16 cellular contexts compared by ENCODE assay signal in genomic region chr21:35904995-35905972, GRCh38.
DNase-seq lines count a peak whose midpoint lies in the region; ATAC-seq, FAIRE-seq and TF ChIP-seq lines count a peak whose summit lies in the region.
"Had no signal": no experiment of that assay in that cellular context is flagged by ENCODE, and none has a peak within 500 bp of the region (broad histone marks: within the 10 kb centered on the region; RNA-seq: fewer than 3 reads in every experiment).

No MANE protein-coding gene starts in this region.

- no peaks in the 10 kb centered on the region for H3K9me3 ChIP-seq in pancreas
- H3K9me3 ChIP-seq: stomach had no signal

- intact Hi-C loops in pancreas (cut with DNase I): no loop called here
- intact Hi-C loops in natural killer cell (cut with micrococcal nuclease): no loop called here

- no peak overlapping the region for H3K4me3 ChIP-seq in pancreas
- H3K4me3 ChIP-seq: stomach had no signal

- ATAC-seq in SK-N-SH treated with all-trans-retinoic acid at 6 μM for 48 hours: peak; percentile 74
- peak in 3 of 4 donors; percentile 31 to 72 (median 61) for ATAC-seq in pancreas
- ATAC-seq in GM18498 (IDR thresholded peaks at IDR 0.05; ENCODE audit: unreplicated experiment): no peak
- ATAC-seq in GM18907 (IDR thresholded peaks at IDR 0.05; ENCODE audit: unreplicated experiment): no peak
- ATAC-seq in natural killer cell: no peak
- ATAC-seq: naive thymus-derived CD4-positive, alpha-beta T cell; T-cell had no signal

- no peaks in the 10 kb centered on the region for H3K4me1 ChIP-seq in pancreas
- H3K4me1 ChIP-seq: stomach had no signal

- no peaks in the 10 kb centered on the region for H3K27me3 ChIP-seq in pancreas
- H3K27me3 ChIP-seq: stomach had no signal

- DNase-seq in AG08396 (ENCODE audit: low spot score) (peak; percentile 69), glomerular visceral epithelial cell (ENCODE audit: extremely low spot score) (peak; percentile 53), pancreas (no peak), GM19239 (ENCODE audit: insufficient read length, low spot score) (no peak), natural killer cell (no peak)
- DNase-seq: activated CD4-positive, alpha-beta memory T cell treated with anti-CD3 and anti-CD28 coated beads for 36 hours; activated naive CD8-positive, alpha-beta T cell treated with anti-CD3 and anti-CD28 coated beads for 36 hours; effector CD4-positive, alpha-beta T cell; naive thymus-derived CD4-positive, alpha-beta T cell; NCI-H187; stimulated activated CD4-positive, alpha-beta T cell treated with anti-CD3 and anti-CD28 coated beads, Interleukin-1b, Interleukin-23, amount 100 ng/mL, for 48 hours; stomach; T-cell had no signal

- H3K4me3 Mint-ChIP-seq in natural killer cell: no peak overlapping the region
- H3K4me3 Mint-ChIP-seq: activated CD4-positive, alpha-beta memory T cell treated with anti-CD3 and anti-CD28 coated beads for 36 hours; activated naive CD8-positive, alpha-beta T cell treated with anti-CD3 and anti-CD28 coated beads for 36 hours; naive thymus-derived CD4-positive, alpha-beta T cell; T-cell had no signal

- H3K9me3 Mint-ChIP-seq in natural killer cell: no peaks in the 10 kb centered on the region
- H3K9me3 Mint-ChIP-seq: activated CD4-positive, alpha-beta memory T cell treated with anti-CD3 and anti-CD28 coated beads for 36 hours; activated naive CD8-positive, alpha-beta T cell treated with anti-CD3 and anti-CD28 coated beads for 36 hours; T-cell had no signal

- H3K27me3 Mint-ChIP-seq in natural killer cell (ENCODE audit: low read depth in 2 of 2): peaks cover 14 to 32% of the 10 kb centered on the region in 2 donors
- H3K27me3 Mint-ChIP-seq: activated CD4-positive, alpha-beta memory T cell treated with anti-CD3 and anti-CD28 coated beads for 36 hours had no signal

- 74 to 79% methylated on average over 12 of the region's 12 CpGs for WGBS in pancreas, 2 donors

- H3K36me3 ChIP-seq in pancreas: no peaks in the 10 kb centered on the region
- H3K36me3 ChIP-seq: stomach had no signal

- no peak overlapping the region for H3K27ac ChIP-seq in pancreas
- H3K27ac ChIP-seq: stomach had no signal

- no peaks in the 10 kb centered on the region for H3K4me1 Mint-ChIP-seq in natural killer cell
- H3K4me1 Mint-ChIP-seq: activated naive CD8-positive, alpha-beta T cell treated with anti-CD3 and anti-CD28 coated beads for 36 hours; T-cell had no signal

- no peak for FAIRE-seq in pancreas (lab: Jason Lieb, UNC)
- FAIRE-seq in GM19239 (lab: Jason Lieb, UNC): no peak

- TF ChIP-seq CTCF in pancreas (IDR thresholded peaks at IDR 0.05): no peak
- no peak for TF ChIP-seq CTCF in natural killer cell (IDR thresholded peaks at IDR 0.05)

- no peak overlapping the region for H3K27ac Mint-ChIP-seq in natural killer cell
- H3K27ac Mint-ChIP-seq: activated CD4-positive, alpha-beta memory T cell treated with anti-CD3 and anti-CD28 coated beads for 36 hours; activated naive CD8-positive, alpha-beta T cell treated with anti-CD3 and anti-CD28 coated beads for 36 hours; naive thymus-derived CD4-positive, alpha-beta T cell; T-cell had no signal

- no peaks in the 10 kb centered on the region for H3K36me3 Mint-ChIP-seq in natural killer cell
- H3K36me3 Mint-ChIP-seq: activated CD4-positive, alpha-beta memory T cell treated with anti-CD3 and anti-CD28 coated beads for 36 hours; activated naive CD8-positive, alpha-beta T cell treated with anti-CD3 and anti-CD28 coated beads for 36 hours; naive thymus-derived CD4-positive, alpha-beta T cell; T-cell had no signal

TF ChIP-seq in SK-N-SH treated with all-trans-retinoic acid at 6 μM for 48 hours, 23 proteins besides CTCF, POLR2A, EP300 and RAD21:
- TF ChIP-seq ZFP30 (CRISPR knock-in tag; IDR thresholded peaks at IDR 0.05) (no peak), CSRNP3 (CRISPR knock-in tag; IDR thresholded peaks at IDR 0.05) (no peak), PPARA (CRISPR knock-in tag; IDR thresholded peaks at IDR 0.05; ENCODE audit: borderline replicate concordance) (no peak), ZC3H10 (CRISPR knock-in tag; IDR thresholded peaks at IDR 0.05) (no peak), ZNF8 (CRISPR knock-in tag; IDR thresholded peaks at IDR 0.05) (no peak), ZNF565 (CRISPR knock-in tag; conservative IDR thresholded peaks at IDR 0.05; ENCODE audit: low read depth) (no peak), POU6F1 (CRISPR knock-in tag; IDR thresholded peaks at IDR 0.05; ENCODE audit: borderline replicate concordance, low read depth) (no peak), BACH2 (CRISPR knock-in tag; IDR thresholded peaks at IDR 0.05; ENCODE audit: borderline replicate concordance) (no peak), TOX (CRISPR knock-in tag; IDR thresholded peaks at IDR 0.05; ENCODE audit: borderline replicate concordance) (no peak), OSR1 (CRISPR knock-in tag; IDR thresholded peaks at IDR 0.05) (no peak), GLIS3 (CRISPR knock-in tag; IDR thresholded peaks at IDR 0.05) (no peak), ESRRG (CRISPR knock-in tag; IDR thresholded peaks at IDR 0.05) (no peak), ISL1 (CRISPR knock-in tag; IDR thresholded peaks at IDR 0.05) (no peak)

Comparison
In these comparisons a context has a peak if more than half of its experiments do, and no peak if none do; other contexts are left out.
1. DNase-seq: peak in AG08396 (single experiment) and glomerular visceral epithelial cell (single experiment); none in pancreas (0 of 6), GM19239 (single experiment) and natural killer cell (single experiment).
2. ATAC-seq: peak in SK-N-SH treated with all-trans-retinoic acid at 6 μM for 48 hours (single experiment) and pancreas (3 of 4); none in GM18498 (single experiment), GM18907 (single experiment) and natural killer cell (0 of 3).